Comparison of ENCODE assay signal across 21 cellular contexts in genomic region chr11:108775324-108775723, GRCh38.
DNase-seq lines count a peak whose midpoint lies in the region; ATAC-seq and TF ChIP-seq lines count a peak whose summit lies in the region.
"Had no signal": no experiment of that assay in that cellular context is flagged by ENCODE, and none has a peak within 500 bp of the region (broad histone marks: within the 10 kb centered on the region; RNA-seq: fewer than 3 reads in every experiment).

No MANE protein-coding gene starts in this region.

- peaks cover 40% of the 10 kb centered on the region for H3K79me2 ChIP-seq in PC-3 (ENCODE audit: low read length)

- CTCF ChIA-PET in PC-3 (lab: Charles Lee) = no interaction called here

- TF ChIP-seq CTCF in PC-3 (conservative IDR thresholded peaks at IDR 0.05; ENCODE audit: low read depth, low read length) = no peak
- no peak for TF ChIP-seq CTCF in liver (IDR thresholded peaks at IDR 0.05; ENCODE audit: low read depth, low read length, missing input control)

- no peaks in the 10 kb centered on the region for H3F3A ChIP-seq in PC-3 (ENCODE audit: low read length, unreplicated experiment)

- H3K9ac ChIP-seq in PC-3 (ENCODE audit: low read length) (no peak overlapping the region), liver (ENCODE audit: low read depth in 1 of 2, low read length in 2 of 2) (no peak overlapping the region)

- WGBS in liver = 85% methylated on average over 1 of the region's 1 CpG

- peak; percentile 42 for DNase-seq in PC-3
- peak; percentile 30 for DNase-seq in amniotic epithelial cell (ENCODE audit: low read depth)
- peak; percentile 7 for DNase-seq in glomerular visceral epithelial cell (ENCODE audit: extremely low spot score)
- no peak for DNase-seq in SHP77 treated with DMSO at 0.1 percent for 48 hours (lab: John Stamatoyannopoulos, UW)
- no peak for DNase-seq in activated CD4-positive, alpha-beta T cell treated with anti-CD3 and anti-CD28 coated beads for 48 hours
- DNase-seq: CD4-positive, CD25-positive, alpha-beta regulatory T cell; EL; GF-D8; H7; MV-4-11; NCI-H1105 treated with DMSO at 0.1 percent for 48 hours; NCI-H1694; NCI-H2081; NCI-H2171; NCI-H446; NCI-H526; OCI-M1; SIG-M5 had no signal

- intact Hi-C loops in PC-3 (cut with micrococcal nuclease) = no loop called here

- H3K27ac ChIP-seq in PC-3 (ENCODE audit: low read length) (no peak overlapping the region), liver (ENCODE audit: low read depth in 1 of 2, low read length in 2 of 2) (no peak overlapping the region)

- POLR2A ChIA-PET in PC-3 (lab: Charles Lee; ENCODE audit: unreplicated experiment) = interaction anchor here (0.7 kb wide), 1 partner anchor 922 kb away, joined by 3 read pairs; no protein-coding TSS in a partner anchor

- H4K20me1 ChIP-seq in PC-3 (ENCODE audit: low read length) = no peaks in the 10 kb centered on the region

- H3K9me3 ChIP-seq in PC-3 (ENCODE audit: low read length) = no peaks in the 10 kb centered on the region
- H3K9me3 ChIP-seq in liver (ENCODE audit: control insufficient read depth in 4 of 4, low read length in 3 of 4) = no peaks in the 10 kb centered on the region

- H3K36me3 ChIP-seq in PC-3 (ENCODE audit: low read depth, low read length) (no peaks in the 10 kb centered on the region), liver (ENCODE audit: control insufficient read depth in 4 of 4, insufficient read depth in 3 of 4, low read depth in 1 of 4, low read length in 3 of 4) (no peaks in the 10 kb centered on the region)

- BruUV-seq in PC-3 (replicated peaks; lab: Mats Ljungman, UMichigan) = no TSS peak

- H3K27me3 ChIP-seq in PC-3 (ENCODE audit: low read length) (no peaks in the 10 kb centered on the region), liver (ENCODE audit: control insufficient read depth in 4 of 4, insufficient read depth in 4 of 4, low read length in 3 of 4) (no peaks in the 10 kb centered on the region)

- H3K4me2 ChIP-seq in PC-3 (ENCODE audit: low read length) = no peak overlapping the region

- no peak overlapping the region for H2AFZ ChIP-seq in PC-3 (ENCODE audit: low read length)

- H3K4me3 ChIP-seq in PC-3 (ENCODE audit: low read length) (no peak overlapping the region), liver (ENCODE audit: low read depth in 1 of 3, low read length in 3 of 3) (no peak overlapping the region)

- H3K4me1 ChIP-seq in PC-3 (ENCODE audit: insufficient read depth, low read length) (0 out of 2 replicates have a peak, but pooled peaks cover 4% of the 10 kb centered on the region), liver (ENCODE audit: control insufficient read depth in 4 of 4, insufficient read depth in 4 of 4, low read length in 3 of 4) (no peaks in the 10 kb centered on the region)

- no peaks in the 10 kb centered on the region for H3K9me2 ChIP-seq in PC-3 (replicated peaks; ENCODE audit: low read length)

- no peak for TF ChIP-seq RAD21 in liver (IDR thresholded peaks at IDR 0.05)

- ATAC-seq in PC-3 (peak; percentile 65), GM18498 (IDR thresholded peaks at IDR 0.05; ENCODE audit: unreplicated experiment) (no peak)
- ATAC-seq: SK-N-SH treated with all-trans-retinoic acid at 6 μM for 48 hours had no signal

TF ChIP-seq in liver, 16 proteins besides CTCF, POLR2A, EP300 and RAD21:
- TF ChIP-seq RXRA (IDR thresholded peaks at IDR 0.05) (no peak), EGR1 (IDR thresholded peaks at IDR 0.05; ENCODE audit: low read depth in 2 of 2) (no peak)
- TF ChIP-seq, protein P1, sequence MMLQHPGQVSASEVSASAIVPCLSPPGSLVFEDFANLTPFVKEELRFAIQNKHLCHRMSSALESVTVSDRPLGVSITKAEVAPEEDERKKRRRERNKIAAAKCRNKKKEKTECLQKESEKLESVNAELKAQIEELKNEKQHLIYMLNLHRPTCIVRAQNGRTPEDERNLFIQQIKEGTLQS (IDR thresholded peaks at IDR 0.05) = peak; percentile 43
- TF ChIP-seq, protein P2, sequence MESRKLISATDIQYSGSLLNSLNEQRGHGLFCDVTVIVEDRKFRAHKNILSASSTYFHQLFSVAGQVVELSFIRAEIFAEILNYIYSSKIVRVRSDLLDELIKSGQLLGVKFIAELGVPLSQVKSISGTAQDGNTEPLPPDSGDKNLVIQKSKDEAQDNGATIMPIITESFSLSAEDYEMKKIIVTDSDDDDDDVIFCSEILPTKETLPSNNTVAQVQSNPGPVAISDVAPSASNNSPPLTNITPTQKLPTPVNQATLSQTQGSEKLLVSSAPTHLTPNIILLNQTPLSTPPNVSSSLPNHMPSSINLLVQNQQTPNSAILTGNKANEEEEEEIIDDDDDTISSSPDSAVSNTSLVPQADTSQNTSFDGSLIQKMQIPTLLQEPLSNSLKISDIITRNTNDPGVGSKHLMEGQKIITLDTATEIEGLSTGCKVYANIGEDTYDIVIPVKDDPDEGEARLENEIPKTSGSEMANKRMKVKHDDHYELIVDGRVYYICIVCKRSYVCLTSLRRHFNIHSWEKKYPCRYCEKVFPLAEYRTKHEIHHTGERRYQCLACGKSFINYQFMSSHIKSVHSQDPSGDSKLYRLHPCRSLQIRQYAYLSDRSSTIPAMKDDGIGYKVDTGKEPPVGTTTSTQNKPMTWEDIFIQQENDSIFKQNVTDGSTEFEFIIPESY (IDR thresholded peaks at IDR 0.05) = no peak

Comparison
In these comparisons a context has a peak if more than half of its experiments do, and no peak if none do; other contexts are left out.
1. DNase-seq: peak in PC-3 (single experiment), amniotic epithelial cell (single experiment) and glomerular visceral epithelial cell (single experiment); none in SHP77 treated with DMSO at 0.1 percent for 48 hours (single experiment) and activated CD4-positive, alpha-beta T cell treated with anti-CD3 and anti-CD28 coated beads for 48 hours (single experiment).